In the genomic region with DNA sequence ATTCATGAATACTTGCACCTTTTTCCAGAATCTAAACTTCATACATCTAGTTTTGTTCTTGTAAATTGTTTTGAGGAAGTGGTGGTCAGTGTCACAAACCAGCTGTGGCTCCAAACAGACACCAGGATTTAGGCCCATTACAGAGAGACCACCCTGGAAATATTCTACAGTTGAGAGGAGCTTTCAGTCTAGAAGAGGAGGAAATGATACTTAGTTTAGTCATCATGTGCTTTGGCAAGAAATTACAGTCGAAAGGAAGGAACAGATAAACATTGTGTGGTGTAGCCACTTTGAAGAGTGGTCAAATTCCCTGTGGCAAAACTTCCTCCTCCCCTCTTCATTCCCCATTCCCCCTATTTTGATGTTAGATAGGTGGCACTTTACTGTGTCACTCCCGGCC, we compare ENCODE assay signal across 8 cellular contexts. TPM values are rescaled to one million over a fixed set of nuclear protein-coding genes. Genes with fewer than 3 reads are reported as not detected.
A peak's percentile ranks its signal among the peaks of the same experiment; 100 is the strongest.
DNase-seq lines count a peak whose midpoint lies in the region; ATAC-seq, FAIRE-seq and TF ChIP-seq lines count a peak whose summit lies in the region.

No MANE protein-coding gene starts in this region.

- no peaks in the 10 kb centered on the region for H4K20me1 ChIP-seq in GM12878 (ENCODE audit: control insufficient read depth, insufficient read depth)

- CTCF ChIA-PET in GM12878 (lab: Yijun Ruan, JAX): interaction anchor here (1.0 to 3.6 kb wide), 3 partner anchors 15 to 20 kb away, joined by 3 to 12 read pairs (median 8); no protein-coding TSS in a partner anchor

- in situ Hi-C loops in GM12878 (cut with MboI): no loop called here

- TF ChIP-seq EP300 in GM12878 (IDR thresholded peaks at IDR 0.05; ENCODE audit: borderline replicate concordance in 1 of 2, control insufficient read depth in 1 of 2, low read depth in 2 of 2, low read length in 2 of 2): no peak; a peak in 1 of 4 replicates

- H3K4me2 ChIP-seq in GM12878 (ENCODE audit: control insufficient read depth, insufficient read depth) (peak overlapping the region; percentile 11; the same call in 1 of the 2 replicates), parathyroid adenoma (ENCODE audit: low read length) (no peak overlapping the region)

- POLR2A ChIA-PET in GM12878 (lab: Charles Lee): no interaction called here

- no peak for FAIRE-seq in GM12878 (lab: Jason Lieb, UNC)

- no peaks in the 10 kb centered on the region; the same call in 1 of the 2 replicates for H3K79me2 ChIP-seq in GM12878 (ENCODE audit: control insufficient read depth, insufficient read depth, low read length)
- H3K79me2 ChIP-seq in parathyroid adenoma: peaks cover 2% of the 10 kb centered on the region

- intact Hi-C loops in GM12878 (cut with micrococcal nuclease; ENCODE audit: unreplicated experiment): no loop called here

- WGBS in GM12878 (ENCODE audit: insufficient coverage, insufficient replicate concordance, low lambda C conversion rate, missing lambda C conversion rate): 50% methylated on average over 2 of the region's 2 CpGs

- H3K9me3 ChIP-seq in GM12878 (replicated peaks; ENCODE audit: control insufficient read depth, insufficient read depth, low read length): no peaks in the 10 kb centered on the region
- no peaks in the 10 kb centered on the region for H3K9me3 ChIP-seq in parathyroid adenoma (ENCODE audit: control insufficient read depth, low read length)

- no peak for TF ChIP-seq POLR2A in GM12878 (IDR thresholded peaks at IDR 0.05; ENCODE audit: low read depth, low read length)

- H3K9ac ChIP-seq in GM12878 (ENCODE audit: control insufficient read depth, insufficient read depth, low read length): no peak overlapping the region
- H3K9ac ChIP-seq in parathyroid adenoma: no peak overlapping the region

- no peak overlapping the region for H2AFZ ChIP-seq in GM12878 (ENCODE audit: control insufficient read depth, low read depth, low read length)
- H2AFZ ChIP-seq in parathyroid adenoma: no peak overlapping the region

- H3K27ac ChIP-seq in GM12878 (ENCODE audit: control insufficient read depth, insufficient read depth): no peak overlapping the region
- H3K27ac ChIP-seq in parathyroid adenoma: peak overlapping the region; percentile 26

- TF ChIP-seq CTCF in GM12878 (IDR thresholded peaks at IDR 0.05 in 2 of 3, conservative IDR thresholded peaks at IDR 0.05 in 1 of 3; ENCODE audit: control insufficient read depth in 2 of 3, extremely low read depth in 1 of 3, insufficient read depth in 1 of 3, low read depth in 3 of 3, low read length in 3 of 3) (no peak), parathyroid adenoma (IDR thresholded peaks at IDR 0.05) (no peak)

- H3K4me3 ChIP-seq in GM12878: no peak overlapping the region
- no peak overlapping the region for H3K4me3 ChIP-seq in parathyroid adenoma (ENCODE audit: low read depth, low read length)

- RAD21 ChIA-PET in GM12878 (lab: Charles Lee; ENCODE audit: unreplicated experiment): interaction anchor here (0.6 to 2.8 kb wide), 4 partner anchors 13 to 834 kb away, joined by 3 to 23 read pairs (median 4); no protein-coding TSS in a partner anchor

- TF ChIP-seq RAD21 in GM12878 (IDR thresholded peaks at IDR 0.05; ENCODE audit: insufficient read depth, low read depth, low read length): no peak

- H3K27me3 ChIP-seq in GM12878 (replicated peaks in 1 of 2; ENCODE audit: control insufficient read depth in 2 of 2, insufficient read depth in 2 of 2, low read length in 1 of 2): no peaks in the 10 kb centered on the region
- H3K27me3 ChIP-seq in parathyroid adenoma (ENCODE audit: control insufficient read depth, insufficient read depth, low read length): no peaks in the 10 kb centered on the region

- no peak for DNase-seq in GM12878 (ENCODE audit: low read depth, low spot score)
- DNase-seq in 8988T: no peak
- DNase-seq in stimulated activated CD4-positive, alpha-beta T cell treated with anti-CD3 and anti-CD28 coated beads, Interleukin-2, amount 100 ng/mL, for 48 hours: no peak
- DNase-seq in NCI-H345 (lab: John Stamatoyannopoulos, UW): no peak

- H3K4me1 ChIP-seq in GM12878 (ENCODE audit: control insufficient read depth, insufficient read depth, low read length): peaks cover 10% of the 10 kb centered on the region
- H3K4me1 ChIP-seq in parathyroid adenoma: peaks cover 3% of the 10 kb centered on the region

- BruUV-seq in GM12878 (replicated peaks; lab: Mats Ljungman, UMichigan): no TSS peak

- no peaks in the 10 kb centered on the region for H3K36me3 ChIP-seq in GM12878 (ENCODE audit: control insufficient read depth in 2 of 2, insufficient read depth in 2 of 2, low read length in 1 of 2)
- no peaks in the 10 kb centered on the region for H3K36me3 ChIP-seq in parathyroid adenoma (ENCODE audit: control insufficient read depth, insufficient read depth, low read length)

- ATAC-seq in GM19351 (IDR thresholded peaks at IDR 0.05; ENCODE audit: unreplicated experiment) (peak; percentile 56), HG03469 (IDR thresholded peaks at IDR 0.05; ENCODE audit: unreplicated experiment) (peak; percentile 47), GM12878 (peak; percentile 68), HG02588 (IDR thresholded peaks at IDR 0.05; ENCODE audit: unreplicated experiment) (no peak)

- SMC1A ChIA-PET in GM12878 (lab: Charles Lee; ENCODE audit: uncharacterized antibody, unreplicated experiment): interaction anchor here (1.3 to 6.9 kb wide), 3 partner anchors 13 to 107 kb away, joined by 3 to 76 read pairs (median 3); no protein-coding TSS in a partner anchor

TF ChIP-seq in GM12878, 131 proteins besides CTCF, POLR2A, EP300 and RAD21 (continues in another document):
- TF ChIP-seq DPF2 (IDR thresholded peaks at IDR 0.05) (peak; percentile 61; the same call in 1 of the 2 replicates), NFIC (IDR thresholded peaks at IDR 0.05; ENCODE audit: low read depth, low read length) (peak; percentile 54; the same call in 1 of the 2 replicates), BMI1 (IDR thresholded peaks at IDR 0.05; ENCODE audit: borderline replicate concordance) (no peak), EED (IDR thresholded peaks at IDR 0.05; ENCODE audit: low read depth) (peak; percentile 78), MTA2 (IDR thresholded peaks at IDR 0.05; ENCODE audit: low read depth) (peak; percentile 33; the same call in 1 of the 2 replicates), ZZZ3 (IDR thresholded peaks at IDR 0.05; ENCODE audit: control insufficient read depth, insufficient read length, low read depth) (no peak)
- TF ChIP-seq, protein P1, sequence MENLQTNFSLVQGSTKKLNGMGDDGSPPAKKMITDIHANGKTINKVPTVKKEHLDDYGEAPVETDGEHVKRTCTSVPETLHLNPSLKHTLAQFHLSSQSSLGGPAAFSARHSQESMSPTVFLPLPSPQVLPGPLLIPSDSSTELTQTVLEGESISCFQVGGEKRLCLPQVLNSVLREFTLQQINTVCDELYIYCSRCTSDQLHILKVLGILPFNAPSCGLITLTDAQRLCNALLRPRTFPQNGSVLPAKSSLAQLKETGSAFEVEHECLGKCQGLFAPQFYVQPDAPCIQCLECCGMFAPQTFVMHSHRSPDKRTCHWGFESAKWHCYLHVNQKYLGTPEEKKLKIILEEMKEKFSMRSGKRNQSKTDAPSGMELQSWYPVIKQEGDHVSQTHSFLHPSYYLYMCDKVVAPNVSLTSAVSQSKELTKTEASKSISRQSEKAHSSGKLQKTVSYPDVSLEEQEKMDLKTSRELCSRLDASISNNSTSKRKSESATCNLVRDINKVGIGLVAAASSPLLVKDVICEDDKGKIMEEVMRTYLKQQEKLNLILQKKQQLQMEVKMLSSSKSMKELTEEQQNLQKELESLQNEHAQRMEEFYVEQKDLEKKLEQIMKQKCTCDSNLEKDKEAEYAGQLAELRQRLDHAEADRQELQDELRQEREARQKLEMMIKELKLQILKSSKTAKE (IDR thresholded peaks at IDR 0.05; ENCODE audit: low read depth, poor library complexity, severe bottlenecking): no peak
- TF ChIP-seq, protein P2, sequence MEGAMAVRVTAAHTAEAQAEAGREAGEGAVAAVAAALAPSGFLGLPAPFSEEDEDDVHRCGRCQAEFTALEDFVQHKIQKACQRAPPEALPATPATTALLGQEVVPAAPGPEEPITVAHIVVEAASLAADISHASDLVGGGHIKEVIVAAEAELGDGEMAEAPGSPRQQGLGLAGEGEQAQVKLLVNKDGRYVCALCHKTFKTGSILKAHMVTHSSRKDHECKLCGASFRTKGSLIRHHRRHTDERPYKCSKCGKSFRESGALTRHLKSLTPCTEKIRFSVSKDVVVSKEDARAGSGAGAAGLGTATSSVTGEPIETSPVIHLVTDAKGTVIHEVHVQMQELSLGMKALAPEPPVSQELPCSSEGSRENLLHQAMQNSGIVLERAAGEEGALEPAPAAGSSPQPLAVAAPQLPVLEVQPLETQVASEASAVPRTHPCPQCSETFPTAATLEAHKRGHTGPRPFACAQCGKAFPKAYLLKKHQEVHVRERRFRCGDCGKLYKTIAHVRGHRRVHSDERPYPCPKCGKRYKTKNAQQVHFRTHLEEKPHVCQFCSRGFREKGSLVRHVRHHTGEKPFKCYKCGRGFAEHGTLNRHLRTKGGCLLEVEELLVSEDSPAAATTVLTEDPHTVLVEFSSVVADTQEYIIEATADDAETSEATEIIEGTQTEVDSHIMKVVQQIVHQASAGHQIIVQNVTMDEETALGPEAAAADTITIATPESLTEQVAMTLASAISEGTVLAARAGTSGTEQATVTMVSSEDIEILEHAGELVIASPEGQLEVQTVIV (IDR thresholded peaks at IDR 0.05; ENCODE audit: borderline replicate concordance, partially characterized antibody): no peak

RNA-seq across cellular contexts. Expression of a gene that starts 15.7 kb away (rescaled TPM):
- total RNA-seq in GM12878 (2013; cell fraction: nucleolus; rRNA removed): 8.7 and 9.1 TPM in 2 replicates
- total RNA-seq in GM12878 (2014; rRNA removed) (8.4 and 11.3 TPM in 2 replicates), GM12878 (2014; rRNA removed; fragmentation: Illumina TruSeq; extraction: Trizol) (8.4 and 8.8 TPM in 2 replicates), GM12878 (2021) (7.4 and 9.2 TPM in 2 replicates)
- polyA plus RNA-seq in GM12878 (2011; ENCODE audit: low read depth): 1.4 TPM
- polyA plus RNA-seq in GM12878 (2011; rRNA removed) (5.0 and 5.4 TPM in 2 replicates), GM12878 (2014; fragmentation: Illumina TruSeq; extraction: Trizol) (6.3 and 8.1 TPM in 2 replicates), GM12878 (2014; fragmentation: Nextera tagmentation; extraction: Ambion mirVana) (1 to 10 TPM in 1 of 2 experiments, under 1 TPM in 1; 0.92 to 2.6 TPM), GM12878 (2014; rRNA removed) (8.2 and 8.8 TPM in 2 replicates), GM12878 (2016; fragmentation: Nextera tagmentation; extraction: Ambion mirVana) (1 to 10 TPM; 9.0 TPM)
- polyA plus RNA-seq in GM12878 (2011; cell fraction: cytosol; rRNA removed): 2.7 and 3.1 TPM in 2 replicates
- 8.4 and 9.0 TPM in 2 replicates for polyA plus RNA-seq in GM12878 (2011; cell fraction: nucleus; rRNA removed)
- polyA plus RNA-seq in GM12878 (2012): 1.9 and 3.6 TPM in 2 replicates
- 5.0 and 7.6 TPM in 2 replicates for polyA minus RNA-seq in GM12878 (2011; rRNA and poly(A)+ RNA removed)
- polyA minus RNA-seq in GM12878 (2011; cell fraction: cytosol; rRNA and poly(A)+ RNA removed): 2.8 TPM in 2 replicates
- 4.6 and 11.5 TPM in 2 replicates for polyA minus RNA-seq in GM12878 (2011; cell fraction: nucleus; rRNA and poly(A)+ RNA removed)
